Comparison of ENCODE assay signal across 8 cellular contexts in genomic region chr19:2164020-2164988, GRCh38. TPM values are rescaled to one million over a fixed set of nuclear protein-coding genes. Genes with fewer than 3 reads are reported as not detected.
DNase-seq lines count a peak whose midpoint lies in the region; FAIRE-seq and TF ChIP-seq lines count a peak whose summit lies in the region.

No MANE protein-coding gene starts in this region.

- H3K4me1 ChIP-seq in HAP-1 (peaks cover 24% of the 10 kb centered on the region), thyroid gland (peaks cover 35 to 47% of the 10 kb centered on the region in 2 donors)

- H3K27me3 ChIP-seq in HAP-1 (ENCODE audit: low read depth) (no peaks in the 10 kb centered on the region), thyroid gland (no peaks in the 10 kb centered on the region)

- peaks cover 4% of the 10 kb centered on the region; the same call in 1 of the 2 replicates for H3K36me3 ChIP-seq in HAP-1 (replicated peaks)
- no peaks in the 10 kb centered on the region for H3K36me3 ChIP-seq in thyroid gland

- H3K4me3 ChIP-seq in HAP-1 (peak overlapping the region; percentile 96), choroid plexus epithelial cell (ENCODE audit: low read depth, low read length) (peak overlapping the region; percentile 86), thyroid gland (replicated peaks in 1 of 3) (peak overlapping the region; percentile 18 to 91 (median 66))

- intact Hi-C loops in thyroid gland (cut with DNase I): loop anchor here (5.0 kb wide), 2 partner anchors 68 to 108 kb away; no protein-coding TSS in a partner anchor

- TF ChIP-seq CTCF in C4-2B (conservative IDR thresholded peaks at IDR 0.05) (no peak), choroid plexus epithelial cell (conservative IDR thresholded peaks at IDR 0.05; ENCODE audit: low read depth, low read length) (no peak), thyroid gland (IDR thresholded peaks at IDR 0.05) (no peak)

- peak overlapping the region; percentile 96 for H3K27ac ChIP-seq in C4-2B
- peak overlapping the region; percentile 81 to 98 (median 93) for H3K27ac ChIP-seq in thyroid gland

- H3K9me3 ChIP-seq in HAP-1 (no peaks in the 10 kb centered on the region), thyroid gland (no peaks in the 10 kb centered on the region)

- no peak for FAIRE-seq in GM12891 (lab: Jason Lieb, UNC)

- DNase-seq in HAP-1 (ENCODE audit: low spot score in 2 of 2) (peak in 1 of 2 experiments; percentile 37), RPMI8226 (peak; percentile 54), choroid plexus epithelial cell (ENCODE audit: low read depth) (no peak), lung microvascular endothelial cell (ENCODE audit: low read depth in 2 of 2) (peak; percentile 31 to 38), thyroid gland (peak; percentile 26 to 34), amniotic stem cell (lab: John Stamatoyannopoulos, UW) (no peak), GM12891 (ENCODE audit: insufficient read length, low spot score) (no peak)

- TF ChIP-seq POLR2A in thyroid gland (IDR thresholded peaks at IDR 0.05) (no peak), GM12891 (IDR thresholded peaks at IDR 0.05; ENCODE audit: low read depth, low read length) (no peak; the same call in 1 of the 2 replicates)

- in situ Hi-C loops in HAP-1 (cut with MboI; ENCODE audit: low sequenced_read_pairs): no loop called here

- 1 to 2% methylated on average over 32 to 45 of the region's 95 CpGs for WGBS in thyroid gland, 2 donors

TF ChIP-seq in GM12891, 5 proteins besides CTCF, POLR2A, EP300 and RAD21:
- TF ChIP-seq TAF1 (IDR thresholded peaks at IDR 0.05; ENCODE audit: low read depth, low read length) (no peak), POU2F2 (IDR thresholded peaks at IDR 0.05; ENCODE audit: low read depth, low read length) (no peak), PAX5 (IDR thresholded peaks at IDR 0.05; ENCODE audit: insufficient read depth, low read length, severe bottlenecking) (no peak), SPI1 (IDR thresholded peaks at IDR 0.05; ENCODE audit: low read depth, low read length) (no peak), POLR2AphosphoS5 (IDR thresholded peaks at IDR 0.05; ENCODE audit: low read depth, low read length) (no peak)

RNA-seq across cellular contexts. Expression of gene DOT1L, which starts 0.6 kb away (rescaled TPM):
- total RNA-seq in lung microvascular endothelial cell (2.4 and 3.6 TPM in 2 replicates), thyroid gland (10 to 100 TPM; 10.2 to 31.1 (median 17.2) TPM)
- 18.5 TPM for polyA plus RNA-seq in GM12891 (2012; ENCODE audit: low read depth, missing spikeins)

RNA-seq across cellular contexts. Expression of gene AP3D1, which starts 12.9 kb away (rescaled TPM):
- total RNA-seq in lung microvascular endothelial cell (57.5 and 63.3 TPM in 2 replicates), thyroid gland (100 to 1,000 TPM in 3 of 4 donors, 10 to 100 TPM in 1; 62.5 to 121 (median 118) TPM)
- 80.2 TPM for polyA plus RNA-seq in GM12891 (2012; ENCODE audit: low read depth, missing spikeins)

Comparison
In these comparisons a context has a peak if more than half of its experiments do, and no peak if none do; other contexts are left out.
1. DNase-seq: peak in RPMI8226 (single experiment), lung microvascular endothelial cell (2 of 2) and thyroid gland (2 of 2); none in choroid plexus epithelial cell (single experiment), amniotic stem cell (single experiment) and GM12891 (single experiment).
2. Peak in every context shown above with its lines, with median percentiles within 50 percentile points of each other: H3K4me3 ChIP-seq.